8 cellular contexts compared by ENCODE assay signal in genomic region chr1:214281030-214281901, GRCh38. TPM values are rescaled to one million over a fixed set of nuclear protein-coding genes. Genes with fewer than 3 reads are reported as not detected.
DNase-seq lines count a peak whose midpoint lies in the region; ATAC-seq and TF ChIP-seq lines count a peak whose summit lies in the region.

Gene SMYD2, plus strand, starts transcription at chr1:214281159. Its CDS starts 96 bp downstream, at chr1:214281255.

- TF ChIP-seq CTCF in foreskin fibroblast (IDR thresholded peaks at IDR 0.05; ENCODE audit: low read depth, low read length) (no peak), neural crest cell (conservative IDR thresholded peaks at IDR 0.05) (no peak)

- peaks cover 10% of the 10 kb centered on the region for H3K36me3 Mint-ChIP-seq in neural crest cell (ENCODE audit: low read depth)

- DNase-seq in DMS53 (lab: John Stamatoyannopoulos, UW) (peak; percentile 93), RPMI8226 (peak; percentile 85), foreskin fibroblast (peak; percentile 47 to 79), neural crest cell (ENCODE audit: low read depth, low spot score) (peak; percentile 58)
- DNase-seq in activated effector memory CD4-positive, alpha-beta T cell treated with Interleukin-2 at 50 U/mL for 16 hours, result peak; percentile 67

- H3K4me1 Mint-ChIP-seq in neural crest cell, result peaks cover 43% of the 10 kb centered on the region

- no peaks in the 10 kb centered on the region for H3K9me3 Mint-ChIP-seq in neural crest cell

- H3K27ac ChIP-seq in HUES64 (ENCODE audit: low read depth, low read length) (peak within 1 kb of the TSS; percentile 96), stomach smooth muscle (ENCODE audit: low read length) (peak within 1 kb of the TSS; percentile 55)

- H3K9me3 ChIP-seq in HUES64 (ENCODE audit: insufficient read depth, low read depth, low read length) (no peaks in the 10 kb centered on the region), stomach smooth muscle (ENCODE audit: control insufficient read depth in 2 of 2, low read length in 2 of 2) (no peaks in the 10 kb centered on the region)

- H3K4me1 ChIP-seq in HUES64 (ENCODE audit: insufficient read depth, low read length) (peaks cover 13% of the 10 kb centered on the region), stomach smooth muscle (ENCODE audit: control insufficient read depth, insufficient read depth, low read length) (peaks cover 15% of the 10 kb centered on the region)

- H3K4me3 ChIP-seq in HUES64 (ENCODE audit: low read length), result peak within 1 kb of the TSS; percentile 80
- H3K4me3 ChIP-seq in foreskin fibroblast (ENCODE audit: low read depth in 1 of 2, low read length in 2 of 2), result peak within 1 kb of the TSS; percentile 91
- H3K4me3 ChIP-seq in stomach smooth muscle (ENCODE audit: low read length in 2 of 2), result peak within 1 kb of the TSS; percentile 70 to 91

- H3K27me3 ChIP-seq in HUES64 (ENCODE audit: insufficient read depth, low read length), result peaks cover 44% of the 10 kb centered on the region
- H3K27me3 ChIP-seq in stomach smooth muscle (ENCODE audit: control insufficient read depth in 1 of 2, insufficient read depth in 2 of 2, low read length in 2 of 2), result no peaks in the 10 kb centered on the region

- peak within 1 kb of the TSS; percentile 93 for H3K4me3 Mint-ChIP-seq in neural crest cell

- H3K9ac ChIP-seq in HUES64 (ENCODE audit: low read depth, low read length), result peak within 1 kb of the TSS; percentile 84
- peak within 1 kb of the TSS; percentile 73 to 81 for H3K9ac ChIP-seq in stomach smooth muscle (ENCODE audit: low read length in 2 of 2)

- WGBS in HUES64, result under 1% methylated on average over 96 of the region's 98 CpGs

- peak; percentile 68 for ATAC-seq in GM21423 (IDR thresholded peaks at IDR 0.05; ENCODE audit: unreplicated experiment)

- peak within 1 kb of the TSS; percentile 96 for H3K27ac Mint-ChIP-seq in neural crest cell (ENCODE audit: unreplicated experiment)

- H3K27me3 Mint-ChIP-seq in neural crest cell (ENCODE audit: low read depth), result no peaks in the 10 kb centered on the region

- H3K36me3 ChIP-seq in HUES64 (ENCODE audit: insufficient read depth, low read length) (no peaks in the 10 kb centered on the region), stomach smooth muscle (ENCODE audit: control insufficient read depth in 2 of 2, insufficient read depth in 2 of 2, low read length in 2 of 2) (no peaks in the 10 kb centered on the region)

RNA-seq across cellular contexts. Expression of gene SMYD2, which starts in this region (rescaled TPM):
- polyA plus RNA-seq in HUES64 (2013, experiment 1 of 2), result 21.1 TPM
- 19.8 TPM for polyA plus RNA-seq in HUES64 (2013, experiment 2 of 2)
- total RNA-seq in neural crest cell, result 59.3 and 62.9 TPM in 2 replicates

Comparison
In these comparisons a context has a peak if more than half of its experiments do, and no peak if none do; other contexts are left out.
1. Peak in every context shown above with its lines: DNase-seq, ATAC-seq, H3K4me3 ChIP-seq and H3K27ac ChIP-seq.